8 cellular contexts compared by ENCODE assay signal in genomic region chr18:24138281-24138883, GRCh38. TPM values are rescaled to one million over a fixed set of nuclear protein-coding genes. Genes with fewer than 3 reads are reported as not detected.
DNase-seq lines count a peak whose midpoint lies in the region; ATAC-seq, FAIRE-seq and TF ChIP-seq lines count a peak whose summit lies in the region.

No MANE protein-coding gene starts in this region.

- H3K9ac ChIP-seq in H1 (replicated peaks in 1 of 4; ENCODE audit: extremely low read depth in 1 of 4, low read depth in 3 of 4, low read length in 3 of 4) = peak overlapping the region in 1 of 4 experiments; percentile 6; a peak in 1 of 7 replicates

- no peak overlapping the region for H4K8ac ChIP-seq in H1 (ENCODE audit: extremely low read depth, insufficient read depth, low read length)

- H3K4me1 ChIP-seq in H1 (replicated peaks in 1 of 4; ENCODE audit: control insufficient read depth in 3 of 4, insufficient read depth in 4 of 4, low read length in 3 of 4) (peaks cover 0 to 12% (median 7%) of the 10 kb centered on the region in 4 experiments; a peak in 5 of 7 replicates), ovary (ENCODE audit: insufficient read depth) (peaks cover 5% of the 10 kb centered on the region)

- H3K27me3 Mint-ChIP-seq in IgD-negative memory B cell = peaks cover 6% of the 10 kb centered on the region

- TF ChIP-seq CTCF in GM12864 (IDR thresholded peaks at IDR 0.05; ENCODE audit: low read depth, low read length, missing control alignments) (no peak), H1 (IDR thresholded peaks at IDR 0.05; ENCODE audit: control extremely low read depth in 1 of 3, insufficient read depth in 1 of 3, low read depth in 1 of 3, low read length in 3 of 3) (no peak), ovary (IDR thresholded peaks at IDR 0.05) (no peak)

- TF ChIP-seq EP300 in H1 (IDR thresholded peaks at IDR 0.05; ENCODE audit: borderline replicate concordance in 1 of 2, low read depth in 2 of 2, low read length in 2 of 2) (no peak), ovary (IDR thresholded peaks at IDR 0.05) (no peak)

- no peaks in the 10 kb centered on the region for H3K79me2 ChIP-seq in H1 (ENCODE audit: control insufficient read depth in 1 of 2, insufficient read depth in 2 of 2, low read length in 2 of 2)

- FAIRE-seq in H1 (lab: Jason Lieb, UNC) = peak; percentile 32

- peak overlapping the region; percentile 90; the same call in 1 of the 2 replicates for H2BK5ac ChIP-seq in H1 (ENCODE audit: low read depth, low read length)

- H3K79me1 ChIP-seq in H1 (ENCODE audit: low read depth, low read length) = no peaks in the 10 kb centered on the region

- no peaks in the 10 kb centered on the region for H3K27me3 ChIP-seq in H1 (replicated peaks in 1 of 4; ENCODE audit: control insufficient read depth in 3 of 4, extremely low read depth in 1 of 4, insufficient read depth in 3 of 4, low read length in 3 of 4)
- no peaks in the 10 kb centered on the region for H3K27me3 ChIP-seq in ovary

- H3K9me3 ChIP-seq in H1 (ENCODE audit: insufficient read depth in 2 of 2, low read depth in 1 of 2, low read length in 1 of 2) = no peaks in the 10 kb centered on the region
- H3K9me3 ChIP-seq in ovary = no peaks in the 10 kb centered on the region

- H2AK5ac ChIP-seq in H1 (ENCODE audit: low read depth, low read length) = 0 out of 2 replicates have a peak overlapping the region, but pooled peaks have one; percentile 60

- H3K56ac ChIP-seq in H1 (replicated peaks; ENCODE audit: insufficient read length, low read depth, low read length) = no peak overlapping the region

- peak overlapping the region; percentile 73 to 77 for H3K4me2 ChIP-seq in H1 (ENCODE audit: insufficient read depth in 1 of 2, low read depth in 2 of 2, low read length in 2 of 2)

- peak overlapping the region; percentile 38; the same call in 1 of the 2 replicates for H2BK20ac ChIP-seq in H1 (ENCODE audit: low read length)

- DNase-seq in GM12864 (ENCODE audit: low read depth) = no peak
- DNase-seq in H1 (ENCODE audit: low read depth in 1 of 2, low spot score in 2 of 2) = no peak
- DNase-seq in ovary = no peak
- DNase-seq in stimulated activated CD4-positive, alpha-beta T cell treated with anti-CD3 and anti-CD28 coated beads, Interleukin-4, amount 100 ng/mL, for 4 hours = no peak
- DNase-seq in activated CD8-positive, alpha-beta memory T cell treated with anti-CD3 and anti-CD28 coated beads for 24 hours = no peak

- no peak overlapping the region for H4K5ac ChIP-seq in H1 (ENCODE audit: insufficient read length, low read depth, low read length)

- WGBS in H1 (ENCODE audit: extremely low coverage in 1 of 2, insufficient coverage in 1 of 2, insufficient read length in 1 of 2, insufficient replicate concordance in 2 of 2, low coverage in 1 of 2, low lambda C conversion rate in 2 of 2, missing lambda C conversion rate in 1 of 2), 2 experiments = 62% methylated on average over 18 of the region's 18 CpGs; no CpG with 5 or more reads in 1 of the 2 experiments
- WGBS in ovary, 3 donors = 26 to 35% (median 31%) methylated on average over 18 of the region's 18 CpGs

- H3K18ac ChIP-seq in H1 (ENCODE audit: extremely low read depth, low read length) = peak overlapping the region; percentile 68; the same call in 1 of the 2 replicates

- peak overlapping the region; percentile 87 to 96 (median 93) for H3K4me3 Mint-ChIP-seq in IgD-negative memory B cell

- H2BK12ac ChIP-seq in H1 (ENCODE audit: low read depth, low read length) = no peak overlapping the region; the same call in 1 of the 2 replicates

- CTCF ChIA-PET in H1 (lab: Charles Lee; ENCODE audit: partially characterized antibody) = interaction anchor here (0.7 to 1.6 kb wide), 5 partner anchors 16 to 352 kb away, joined by 3 to 5 read pairs (median 3); no protein-coding TSS in a partner anchor

- H3K36me3 ChIP-seq in H1 (ENCODE audit: control insufficient read depth in 2 of 4, insufficient read depth in 4 of 4, low read length in 3 of 4) (peaks cover 0 to 2% (median 0%) of the 10 kb centered on the region in 4 experiments; a peak in 1 of 8 replicates), ovary (no peaks in the 10 kb centered on the region)

- no peak for TF ChIP-seq RAD21 in H1 (IDR thresholded peaks at IDR 0.05 in 1 of 2, conservative IDR thresholded peaks at IDR 0.05 in 1 of 2; ENCODE audit: low read depth in 2 of 2, low read length in 2 of 2)

- no peak overlapping the region for H3K23ac ChIP-seq in H1 (ENCODE audit: insufficient read length)

- peak overlapping the region; percentile 17 for H3K4ac ChIP-seq in H1 (replicated peaks; ENCODE audit: insufficient read length, low read depth, low read length)

- no peaks in the 10 kb centered on the region for H4K20me1 ChIP-seq in H1 (replicated peaks in 1 of 2; ENCODE audit: control insufficient read depth in 1 of 2, insufficient read depth in 2 of 2, low read length in 2 of 2)

- no peak for ATAC-seq in HG03175 (IDR thresholded peaks at IDR 0.05; ENCODE audit: unreplicated experiment)
- no peak for ATAC-seq in HG03196 (IDR thresholded peaks at IDR 0.05; ENCODE audit: unreplicated experiment)

- H2BK120ac ChIP-seq in H1 (replicated peaks; ENCODE audit: low read depth, low read length) = peak overlapping the region; percentile 60

- peaks cover 4% of the 10 kb centered on the region; the same call in 1 of the 2 replicates for H3K23me2 ChIP-seq in H1 (ENCODE audit: low read depth, low read length)

- H2AFZ ChIP-seq in H1 (ENCODE audit: low read length) = peak overlapping the region; percentile 52; the same call in 1 of the 2 replicates

- peaks cover 0 to 3% (median 2%) of the 10 kb centered on the region in 3 donors for H3K9me3 Mint-ChIP-seq in IgD-negative memory B cell

- H3K36me3 Mint-ChIP-seq in IgD-negative memory B cell = peaks cover 2% of the 10 kb centered on the region

- peaks cover 10 to 17% (median 17%) of the 10 kb centered on the region in 3 donors for H3K4me1 Mint-ChIP-seq in IgD-negative memory B cell

- POLR2A ChIA-PET in H1 (lab: Charles Lee; ENCODE audit: partially characterized antibody) = interaction anchor here (0.6 to 2.6 kb wide), 59 partner anchors 10 to 1008 kb away, joined by 3 to 31 read pairs (median 4); partner anchors contain the start of gene IMPACT

- H3K27ac ChIP-seq in H1 (ENCODE audit: low read depth, low read length) (peak overlapping the region; percentile 44; the same call in 1 of the 2 replicates), ovary (no peak overlapping the region)

- H2BK15ac ChIP-seq in H1 (ENCODE audit: low read length) = peak overlapping the region; percentile 84; the same call in 1 of the 2 replicates

- H3K4me3 ChIP-seq in GM12864 (ENCODE audit: low read depth, low read length) (peak overlapping the region; percentile 41), H1 (ENCODE audit: extremely low read depth in 1 of 4, insufficient read depth in 2 of 4, low read depth in 3 of 4, low read length in 4 of 4) (peak overlapping the region; percentile 29 to 75 (median 54); a peak in 6 of 8 replicates), ovary (peak overlapping the region; percentile 62)

- no peak overlapping the region for H3K14ac ChIP-seq in H1 (ENCODE audit: insufficient read length)

- intact Hi-C loops in ovary (cut with DNase I) = no loop called here

- TF ChIP-seq POLR2A in H1 (IDR thresholded peaks at IDR 0.05; ENCODE audit: control extremely low read depth in 1 of 2, low read depth in 2 of 2, low read length in 2 of 2) (no peak), ovary (IDR thresholded peaks at IDR 0.05) (no peak)

- peak overlapping the region; percentile 69 to 74 (median 73) for H3K27ac Mint-ChIP-seq in IgD-negative memory B cell

- H4K91ac ChIP-seq in H1 (replicated peaks; ENCODE audit: insufficient read length, low read length) = peak overlapping the region; percentile 36

TF ChIP-seq in H1, 55 proteins besides CTCF, POLR2A, EP300 and RAD21:
- TF ChIP-seq KDM5A (IDR thresholded peaks at IDR 0.05; ENCODE audit: low read length) (no peak), CBX5 (IDR thresholded peaks at IDR 0.05; ENCODE audit: low read depth, low read length) (no peak), SUZ12 (IDR thresholded peaks at IDR 0.05; ENCODE audit: low read length) (no peak), YY1 (IDR thresholded peaks at IDR 0.05; ENCODE audit: low read depth, low read length) (no peak), JUN (IDR thresholded peaks at IDR 0.05; ENCODE audit: low read depth, low read length) (no peak), POU5F1 (IDR thresholded peaks at IDR 0.05; ENCODE audit: low read depth, low read length) (no peak), ZNF274 (IDR thresholded peaks at IDR 0.05; ENCODE audit: borderline replicate concordance, extremely low read depth, low read length) (no peak), KDM4A (IDR thresholded peaks at IDR 0.05; ENCODE audit: low read depth, low read length, severe bottlenecking) (no peak), CHD2 (IDR thresholded peaks at IDR 0.05; ENCODE audit: low read length) (no peak), SIN3A (conservative IDR thresholded peaks at IDR 0.05 in 1 of 2, IDR thresholded peaks at IDR 0.05 in 1 of 2; ENCODE audit: low read depth in 1 of 2, low read length in 2 of 2) (no peak), HDAC2 (IDR thresholded peaks at IDR 0.05; ENCODE audit: borderline replicate concordance in 1 of 2, low read depth in 2 of 2, low read length in 2 of 2) (no peak), GTF2F1 (IDR thresholded peaks at IDR 0.05; ENCODE audit: borderline replicate concordance, low read depth, low read length) (no peak), SP1 (IDR thresholded peaks at IDR 0.05; ENCODE audit: low read depth, low read length) (no peak), ASH2L (IDR thresholded peaks at IDR 0.05; ENCODE audit: low read length) (no peak), SIX5 (IDR thresholded peaks at IDR 0.05; ENCODE audit: low read depth, low read length) (no peak)

RNA-seq across cellular contexts. Expression of gene CABYR, which starts 0.5 kb away (rescaled TPM):
- polyA plus RNA-seq in IgD-negative memory B cell (2.0 TPM), H1 (2011; rRNA removed) (9.4 and 14.5 TPM in 2 replicates), ovary (1 to 10 TPM; 1.8 to 8.1 TPM)
- 18.8 and 20.1 TPM in 2 replicates for total RNA-seq in H1 (2021; fragmentation: NEBNext Ultra II Directional; extraction: Animal tissue kit (Norgen Biotek cat#: 25700))
- polyA plus RNA-seq in H1 (2011; cell fraction: cytosol; rRNA removed) = 12.6 TPM
- 16.6 TPM for polyA plus RNA-seq in H1 (2011; cell fraction: nucleus; rRNA removed)
- polyA plus RNA-seq in H1 (2012, experiment 1 of 2) = 14.4 to 20.9 TPM (median 16.7 TPM) in 4 replicates
- polyA plus RNA-seq in H1 (2012, experiment 2 of 2) = 5.9 TPM
- 30.9 TPM for polyA plus RNA-seq in H1 (2013, experiment 1 of 2)
- polyA plus RNA-seq in H1 (2013, experiment 2 of 2) = 31.4 TPM
- polyA minus RNA-seq in H1 (2011; rRNA and poly(A)+ RNA removed) = 14.4 and 19.5 TPM in 2 replicates
- 6.5 TPM for polyA minus RNA-seq in H1 (2011; cell fraction: cytosol; rRNA and poly(A)+ RNA removed)
- polyA minus RNA-seq in H1 (2011; cell fraction: nucleus; rRNA and poly(A)+ RNA removed) = 26.7 TPM
- 1 to 10 TPM in 6 of 7 donors, not detected in 1; 1.1 to 4.5 (median 1.9) TPM for total RNA-seq in ovary
